Comparison of ENCODE assay signal across 32 cellular contexts in genomic region chr12:10957741-10958140, GRCh38. TPM values are rescaled to one million over a fixed set of nuclear protein-coding genes. Genes with fewer than 3 reads are reported as not detected.
"Had no signal": no experiment of that assay in that cellular context is flagged by ENCODE, and none has a peak within 500 bp of the region (broad histone marks: within the 10 kb centered on the region; RNA-seq: fewer than 3 reads in every experiment).

No MANE protein-coding gene starts in this region.

- ATAC-seq: activated CD4-positive, alpha-beta T cell treated with anti-CD3 and anti-CD28 coated beads for 36 hours; body of pancreas; left ventricle myocardium superior; psoas muscle; right cardiac atrium; stimulated activated naive CD8-positive, alpha-beta T cell treated with anti-CD3 and anti-CD28 coated beads, Interleukin-15, Interleukin-2, amounts not matched to agents 100 U/mL and 50 U/mL, for 24 hours; T-helper 17 cell had no signal

- H3K4me1 ChIP-seq: body of pancreas had no signal

- H3K4me3 ChIP-seq: body of pancreas, ovary, psoas muscle, tibial artery had no signal

- H3K36me3 ChIP-seq: neutrophil, ovary, tibial artery had no signal

- H3K27me3 ChIP-seq: body of pancreas, neutrophil, ovary, tibial artery had no signal

- H3K27ac ChIP-seq: body of pancreas, neutrophil, ovary, psoas muscle, tibial artery had no signal

- H3K9me3 ChIP-seq: body of pancreas, neutrophil, ovary, psoas muscle had no signal

- DNase-seq: activated B cell treated with CpG ODN at 0.5 μM for 24 hours; activated CD4-positive, alpha-beta T cell treated with anti-CD3 and anti-CD28 coated beads for 36 hours; activated CD4-positive, alpha-beta T cell treated with anti-CD3 and anti-CD28 coated beads, Interleukin-2, amount 50 U/mL, for 4 hours; activated CD8-positive, alpha-beta memory T cell treated with anti-CD3 and anti-CD28 coated beads for 24 hours; activated CD8-positive, alpha-beta memory T cell treated with anti-CD3 and anti-CD28 coated beads, Interleukin-2, amount 50 U/mL, for 4 hours; activated naive CD4-positive, alpha-beta T cell treated with Interleukin-2 at 50 U/mL for 16 hours; activated naive CD8-positive, alpha-beta T cell treated with anti-CD3 and anti-CD28 coated beads for 36 hours; activated T-cell treated with anti-CD3 and anti-CD28 coated beads, Interleukin-2, amount 50 U/mL, for 24 hours; body of pancreas; caudate nucleus; dermis blood vessel endothelial cell; effector CD8-positive, alpha-beta T cell; head of caudate nucleus; hypothalamus; left ventricle myocardium superior; ovary; psoas muscle; right cardiac atrium; stimulated activated CD4-positive, alpha-beta T cell treated with anti-CD3 and anti-CD28 coated beads, Interleukin-12 subunit alpha, Interleukin-12 subunit beta, amount 100 ng/mL, for 4 hours; stimulated activated CD4-positive, alpha-beta T cell treated with anti-CD3 and anti-CD28 coated beads, Interleukin-4, amount 100 ng/mL, for 4 hours; stimulated activated naive CD8-positive, alpha-beta T cell treated with anti-CD3 and anti-CD28 coated beads, Interleukin-15, Interleukin-2, amounts not matched to agents 100 U/mL and 50 U/mL, for 24 hours; T-helper 17 cell; tibial artery had no signal

- FAIRE-seq: frontal cortex, islet of Langerhans had no signal

RNA-seq across cellular contexts. Expression of gene PRH2, which starts 28.7 kb away (rescaled TPM):
- total RNA-seq: activated B cell treated with CpG ODN at 0.5 μM for 24 hours; activated CD4-positive, alpha-beta T cell treated with anti-CD3 and anti-CD28 coated beads for 36 hours; activated naive CD8-positive, alpha-beta T cell treated with anti-CD3 and anti-CD28 coated beads for 36 hours; body of pancreas; dermis blood vessel endothelial cell; frontal cortex; left ventricle myocardium superior; mononuclear cell; myocyte; psoas muscle; skeletal muscle tissue; subcutaneous adipose tissue; T-helper 17 cell; urinary bladder had no signal
- polyA plus RNA-seq: esophagus, psoas muscle, right cardiac atrium, urinary bladder had no signal

RNA-seq across cellular contexts. Expression of gene TAS2R50, which starts 29.0 kb away (rescaled TPM):
- polyA plus RNA-seq: esophagus, urinary bladder had no signal

RNA-seq across cellular contexts. Expression of gene TAS2R13, which starts 48.4 kb away (rescaled TPM):
- polyA plus RNA-seq: esophagus, urinary bladder had no signal
